In genomic region chr12:115440438-115440837, GRCh38 we compare ENCODE assay signal across 12 cellular contexts.
DNase-seq lines count a peak whose midpoint lies in the region; ATAC-seq and TF ChIP-seq lines count a peak whose summit lies in the region.
"Had no signal": no experiment of that assay in that cellular context is flagged by ENCODE, and none has a peak within 500 bp of the region (broad histone marks: within the 10 kb centered on the region; RNA-seq: fewer than 3 reads in every experiment).

No MANE protein-coding gene starts in this region.

- no peaks in the 10 kb centered on the region for H3K27me3 ChIP-seq in PC-3 (ENCODE audit: low read length)
- no peaks in the 10 kb centered on the region for H3K27me3 ChIP-seq in psoas muscle (ENCODE audit: insufficient read depth in 3 of 3, low read length in 2 of 3)
- no peaks in the 10 kb centered on the region for H3K27me3 ChIP-seq in smooth muscle cell (ENCODE audit: low read depth)

- H3K9me3 ChIP-seq in PC-3 (ENCODE audit: low read length) (no peaks in the 10 kb centered on the region), psoas muscle (no peaks in the 10 kb centered on the region), smooth muscle cell (replicated peaks; ENCODE audit: low read depth) (no peaks in the 10 kb centered on the region)
- H3K9me3 ChIP-seq: lower lobe of right lung had no signal

- H3K27ac ChIP-seq in PC-3 (ENCODE audit: low read length) (no peak overlapping the region), psoas muscle (no peak overlapping the region), smooth muscle cell (ENCODE audit: low read depth) (no peak overlapping the region)
- H3K27ac ChIP-seq: lower lobe of right lung, SK-N-MC had no signal

- no peak overlapping the region for H2AFZ ChIP-seq in PC-3 (ENCODE audit: low read length)
- H2AFZ ChIP-seq in smooth muscle cell (ENCODE audit: low read depth) = no peak overlapping the region

- H3K79me2 ChIP-seq in PC-3 (ENCODE audit: low read length) (no peaks in the 10 kb centered on the region), smooth muscle cell (ENCODE audit: low read depth) (no peaks in the 10 kb centered on the region)

- no peak overlapping the region for H3K4me3 Mint-ChIP-seq in endothelial cell (ENCODE audit: unreplicated experiment)
- H3K4me3 Mint-ChIP-seq: activated naive CD8-positive, alpha-beta T cell had no signal

- H3K9me2 ChIP-seq in PC-3 (replicated peaks; ENCODE audit: low read length) = no peaks in the 10 kb centered on the region

- WGBS in psoas muscle, 3 donors = 37 to 51% (median 51%) methylated on average over 3 of the region's 3 CpGs
- 39% methylated on average over 3 of the region's 3 CpGs for WGBS in smooth muscle cell (ENCODE audit: low lambda C conversion rate)

- H3K4me3 ChIP-seq in PC-3 (ENCODE audit: low read length) = no peak overlapping the region
- no peak overlapping the region for H3K4me3 ChIP-seq in epithelial cell of proximal tubule (ENCODE audit: low read depth, low read length)
- no peak overlapping the region for H3K4me3 ChIP-seq in psoas muscle
- no peak overlapping the region for H3K4me3 ChIP-seq in smooth muscle cell
- H3K4me3 ChIP-seq: lower lobe of right lung, SK-N-MC had no signal

- ATAC-seq in PC-3 = peak; percentile 71
- peak in 2 of 4 donors; percentile 53 to 59 for ATAC-seq in psoas muscle
- no peak for ATAC-seq in GM21825 (IDR thresholded peaks at IDR 0.05; ENCODE audit: unreplicated experiment)
- no peak for ATAC-seq in HG03432 (IDR thresholded peaks at IDR 0.05; ENCODE audit: unreplicated experiment)
- ATAC-seq: lower lobe of right lung had no signal

- H4K20me1 ChIP-seq in PC-3 (ENCODE audit: low read length) = no peaks in the 10 kb centered on the region
- no peaks in the 10 kb centered on the region for H4K20me1 ChIP-seq in smooth muscle cell (ENCODE audit: low read depth)

- TF ChIP-seq CTCF in PC-3 (conservative IDR thresholded peaks at IDR 0.05; ENCODE audit: low read depth, low read length) (no peak), epithelial cell of proximal tubule (conservative IDR thresholded peaks at IDR 0.05; ENCODE audit: low read depth, low read length) (no peak), psoas muscle (IDR thresholded peaks at IDR 0.05) (no peak), smooth muscle cell (IDR thresholded peaks at IDR 0.05; ENCODE audit: borderline replicate concordance, insufficient read depth, poor library complexity, severe bottlenecking) (no peak), endothelial cell (IDR thresholded peaks at IDR 0.05; ENCODE audit: unreplicated experiment) (no peak)

- no peaks in the 10 kb centered on the region for H3K9me3 Mint-ChIP-seq in endothelial cell (ENCODE audit: unreplicated experiment)

- H3K9ac ChIP-seq in PC-3 (ENCODE audit: low read length) (no peak overlapping the region), smooth muscle cell (ENCODE audit: low read depth) (no peak overlapping the region)

- H3K4me1 Mint-ChIP-seq in endothelial cell (ENCODE audit: unreplicated experiment) = no peaks in the 10 kb centered on the region

- no peaks in the 10 kb centered on the region for H3K36me3 ChIP-seq in PC-3 (ENCODE audit: low read depth, low read length)
- H3K36me3 ChIP-seq in psoas muscle (ENCODE audit: insufficient read depth in 1 of 2, low read depth in 1 of 2) = no peaks in the 10 kb centered on the region
- H3K36me3 ChIP-seq in smooth muscle cell (ENCODE audit: low read depth) = no peaks in the 10 kb centered on the region
- H3K36me3 ChIP-seq: lower lobe of right lung had no signal

- no peak overlapping the region for H3K27ac Mint-ChIP-seq in endothelial cell (ENCODE audit: unreplicated experiment)
- H3K27ac Mint-ChIP-seq: activated naive CD8-positive, alpha-beta T cell had no signal

- H3K36me3 Mint-ChIP-seq in endothelial cell (ENCODE audit: low read depth, unreplicated experiment) = no peaks in the 10 kb centered on the region
- H3K36me3 Mint-ChIP-seq: activated naive CD8-positive, alpha-beta T cell had no signal

- H3K4me2 ChIP-seq in PC-3 (ENCODE audit: low read length) (peak overlapping the region; percentile 9), smooth muscle cell (no peak overlapping the region)

- H3F3A ChIP-seq in PC-3 (ENCODE audit: low read length, unreplicated experiment) (no peaks in the 10 kb centered on the region), smooth muscle cell (ENCODE audit: low read depth) (no peaks in the 10 kb centered on the region)

- CTCF ChIA-PET in PC-3 (lab: Charles Lee) = no interaction called here

- H3K27me3 Mint-ChIP-seq in endothelial cell (ENCODE audit: unreplicated experiment) = peaks cover 4% of the 10 kb centered on the region
- H3K27me3 Mint-ChIP-seq: activated naive CD8-positive, alpha-beta T cell had no signal

- intact Hi-C loops in PC-3 (cut with micrococcal nuclease) = no loop called here
- intact Hi-C loops in psoas muscle (cut with DNase I) = no loop called here

- POLR2A ChIA-PET in PC-3 (lab: Charles Lee; ENCODE audit: unreplicated experiment) = no interaction called here

- no TSS peak for BruUV-seq in PC-3 (replicated peaks; lab: Mats Ljungman, UMichigan)

- H3K4me1 ChIP-seq in PC-3 (ENCODE audit: insufficient read depth, low read length) (peaks cover 10% of the 10 kb centered on the region), psoas muscle (no peaks in the 10 kb centered on the region), smooth muscle cell (ENCODE audit: low read depth) (no peaks in the 10 kb centered on the region)

- DNase-seq in EH (ENCODE audit: low read depth) (peak; percentile 91), PC-3 (peak; percentile 80), epithelial cell of proximal tubule (ENCODE audit: low read depth) (peak; percentile 9), psoas muscle (peak; percentile 60 to 63), smooth muscle cell (lab: John Stamatoyannopoulos, UW; ENCODE audit: unreplicated experiment) (no peak), endothelial cell (ENCODE audit: low spot score) (no peak)
- DNase-seq: activated CD4-positive, alpha-beta T cell treated with anti-CD3 and anti-CD28 coated beads, Interleukin-2, amount 50 U/mL, for 4 hours; lower lobe of right lung had no signal

Comparison
In these comparisons a context has a peak if more than half of its experiments do, and no peak if none do; other contexts are left out.
1. DNase-seq: peak in EH (single experiment), PC-3 (single experiment), epithelial cell of proximal tubule (single experiment) and psoas muscle (2 of 2); none in smooth muscle cell (single experiment) and endothelial cell (single experiment).